In the genomic region with DNA sequence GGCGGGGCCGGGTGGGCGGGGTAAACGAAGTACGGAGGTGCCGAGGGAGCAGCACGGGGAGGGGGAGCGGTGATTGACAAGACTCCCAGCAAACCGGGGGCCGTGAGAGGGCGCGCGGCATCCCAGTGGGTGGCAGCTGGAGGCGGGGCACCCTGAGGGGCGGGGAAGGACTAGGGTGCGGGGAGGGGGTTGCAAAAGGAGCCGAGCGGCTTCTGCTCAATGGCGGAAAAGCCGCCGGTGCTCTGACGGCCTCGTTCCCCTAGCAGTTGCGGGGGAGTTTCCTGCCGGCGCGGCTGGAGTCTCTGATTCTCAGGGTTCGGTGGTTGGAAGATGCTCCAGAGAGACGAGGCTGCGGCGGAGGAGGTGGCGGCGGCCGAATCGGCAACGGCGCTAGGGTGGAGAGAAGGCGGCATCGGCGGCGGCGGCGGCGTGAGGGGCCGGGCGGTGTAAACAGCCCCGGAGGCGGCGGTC, we compare ENCODE assay signal across 8 cellular contexts. TPM values are rescaled to one million over a fixed set of nuclear protein-coding genes. Genes with fewer than 3 reads are reported as not detected.
DNase-seq lines count a peak whose midpoint lies in the region; ATAC-seq and TF ChIP-seq lines count a peak whose summit lies in the region.

A gene (plus strand): TSS at position 192 of the 471 bp plus-strand sequence. CDS start 32,325 bp downstream, outside the sequence.

- peak within 1 kb of the TSS; percentile 73 for H3K4ac ChIP-seq in mesendoderm (ENCODE audit: low read depth, low read length)

- no peak for TF ChIP-seq CTCF in choroid plexus epithelial cell (conservative IDR thresholded peaks at IDR 0.05; ENCODE audit: low read depth, low read length)

- no peaks in the 10 kb centered on the region for H3K79me1 ChIP-seq in mesendoderm (ENCODE audit: low read length)

- no peak within 1 kb of the TSS for H4K8ac ChIP-seq in mesendoderm (ENCODE audit: low read depth, low read length)

- ATAC-seq in HG03378 (IDR thresholded peaks at IDR 0.05; ENCODE audit: unreplicated experiment): peak; percentile 39
- ATAC-seq in activated CD4-positive, CD25-positive, alpha-beta regulatory T cell treated with anti-CD3 and anti-CD28 coated beads, Interleukin-2, amount 50 U/mL, for 24 hours: peak; percentile 70 to 75

- peak within 1 kb of the TSS; percentile 94 for H3K27ac ChIP-seq in mesendoderm (ENCODE audit: low read depth, low read length)

- H3K56ac ChIP-seq in mesendoderm (ENCODE audit: low read length): peak within 1 kb of the TSS; percentile 96

- no peak within 1 kb of the TSS for H4K5ac ChIP-seq in mesendoderm (ENCODE audit: low read length)

- no peak within 1 kb of the TSS for H2AK5ac ChIP-seq in mesendoderm (ENCODE audit: low read length)

- DNase-seq in NCI-H2196 (lab: John Stamatoyannopoulos, UW; ENCODE audit: unreplicated experiment) (peak; percentile 100), NCI-H2196 treated with DMSO at 0.1 percent for 48 hours (lab: John Stamatoyannopoulos, UW; ENCODE audit: unreplicated experiment) (no peak), choroid plexus epithelial cell (ENCODE audit: low read depth) (no peak), mesendoderm (no peak), NCI-H1105 (lab: John Stamatoyannopoulos, UW) (no peak)
- peak; percentile 89 for DNase-seq in stimulated activated CD8-positive, alpha-beta memory T cell treated with anti-CD3 and anti-CD28 coated beads, Interleukin-15, amount 100 ng/mL, for 24 hours (ENCODE audit: low read depth)

- H3K4me1 ChIP-seq in mesendoderm (ENCODE audit: control insufficient read depth, low read depth, low read length): peaks cover 2% of the 10 kb centered on the region

- H3K4me2 ChIP-seq in mesendoderm (ENCODE audit: low read length): peak within 1 kb of the TSS; percentile 73

- H3K23ac ChIP-seq in mesendoderm (ENCODE audit: low read length): peak within 1 kb of the TSS; percentile 83

- no CpG with 5 or more reads among the region's 49 CpGs for WGBS in mesendoderm (ENCODE audit: extremely low coverage, insufficient coverage, low lambda C conversion rate)

- no peak within 1 kb of the TSS for H2BK120ac ChIP-seq in mesendoderm (ENCODE audit: low read depth, low read length)

- no peaks in the 10 kb centered on the region for H3K27me3 ChIP-seq in mesendoderm (ENCODE audit: insufficient read depth, low read length, poor library complexity)

- H2BK15ac ChIP-seq in mesendoderm (replicated peaks; ENCODE audit: low read depth): no peak within 1 kb of the TSS

- H2BK5ac ChIP-seq in mesendoderm (ENCODE audit: low read length): peak within 1 kb of the TSS; percentile 47

- H3K36me3 ChIP-seq in mesendoderm (ENCODE audit: control insufficient read depth, insufficient read depth, low read length): no peaks in the 10 kb centered on the region

- H3K9ac ChIP-seq in mesendoderm (ENCODE audit: low read length): peak within 1 kb of the TSS; percentile 85

- H3K79me2 ChIP-seq in mesendoderm (ENCODE audit: control insufficient read depth, insufficient read depth, low read length): peaks cover 37% of the 10 kb centered on the region

- H3K4me3 ChIP-seq in choroid plexus epithelial cell (ENCODE audit: low read depth, low read length): peak within 1 kb of the TSS; percentile 89
- H3K4me3 ChIP-seq in mesendoderm (ENCODE audit: low read length): peak within 1 kb of the TSS; percentile 74

- H3K18ac ChIP-seq in mesendoderm (ENCODE audit: low read length): peak within 1 kb of the TSS; percentile 99

RNA-seq across cellular contexts. Expression of the gene that starts here (rescaled TPM):
- polyA plus RNA-seq in mesendoderm (2013, experiment 1 of 2): 39.7 TPM
- polyA plus RNA-seq in mesendoderm (2013, experiment 2 of 2): 42.3 TPM

Comparison
In these comparisons a context has a peak if more than half of its experiments do, and no peak if none do; other contexts are left out.
1. DNase-seq: peak in NCI-H2196 (single experiment) and stimulated activated CD8-positive, alpha-beta memory T cell treated with anti-CD3 and anti-CD28 coated beads, Interleukin-15, amount 100 ng/mL, for 24 hours (single experiment); none in NCI-H2196 treated with DMSO at 0.1 percent for 48 hours (single experiment), choroid plexus epithelial cell (single experiment), mesendoderm (single experiment) and NCI-H1105 (single experiment).